30 cellular contexts compared by ENCODE assay signal in genomic region chr14:58227096-58227819, GRCh38.
"Had no signal": no experiment of that assay in that cellular context is flagged by ENCODE, and none has a peak within 500 bp of the region (broad histone marks: within the 10 kb centered on the region; RNA-seq: fewer than 3 reads in every experiment).

No MANE protein-coding gene starts in this region.

- H3K27ac Mint-ChIP-seq: natural killer cell treated with Interleukin-12 subunit alpha and Interleukin-12 subunit beta and Interleukin-15 and Interleukin-18, amount 100 ng/mL, for 72 hours; nephron progenitor cell; stimulated activated memory B cell treated with anti-CD40 and anti-IgM and Interleukin-4, amounts not matched to agents 10 μg/mL and 1 μg/mL and 100 μg/mL, for 72 hours; stimulated activated naive CD8-positive, alpha-beta T cell treated with anti-CD3 and anti-CD28 coated beads, Interleukin-15, amount 100 ng/mL, for 72 hours had no signal

- H3K4me1 Mint-ChIP-seq: naive thymus-derived CD8-positive, alpha-beta T cell; nephron progenitor cell; neural crest cell; stimulated activated memory B cell treated with anti-CD40 and anti-IgM and Interleukin-4, amounts not matched to agents 10 μg/mL and 1 μg/mL and 100 μg/mL, for 72 hours; stimulated activated naive CD8-positive, alpha-beta T cell treated with anti-CD3 and anti-CD28 coated beads, Interleukin-15, amount 100 ng/mL, for 72 hours had no signal

- H3K4me3 Mint-ChIP-seq: naive thymus-derived CD8-positive, alpha-beta T cell; natural killer cell treated with Interleukin-12 subunit alpha and Interleukin-12 subunit beta and Interleukin-15 and Interleukin-18, amount 100 ng/mL, for 72 hours; nephron progenitor cell; neural crest cell; stimulated activated memory B cell treated with anti-CD40 and anti-IgM and Interleukin-4, amounts not matched to agents 10 μg/mL and 1 μg/mL and 100 μg/mL, for 72 hours; stimulated activated naive CD8-positive, alpha-beta T cell treated with anti-CD3 and anti-CD28 coated beads, Interleukin-15, amount 100 ng/mL, for 72 hours had no signal

- H3K27me3 ChIP-seq: neutrophil, pancreas, right lobe of liver, sigmoid colon, spleen, suprapubic skin, testis, tibial nerve, upper lobe of left lung, vagina had no signal

- ATAC-seq: naive thymus-derived CD8-positive, alpha-beta T cell; natural killer cell treated with Interleukin-12 subunit alpha and Interleukin-12 subunit beta and Interleukin-15 and Interleukin-18, amount 100 ng/mL, for 72 hours; pancreas; right cardiac atrium; right lobe of liver; stimulated activated memory B cell treated with anti-CD40 and anti-IgM and Interleukin-4, amounts not matched to agents 10 μg/mL and 1 μg/mL and 100 μg/mL, for 72 hours; stimulated activated naive CD8-positive, alpha-beta T cell treated with anti-CD3 and anti-CD28 coated beads, Interleukin-15, amount 100 ng/mL, for 72 hours; stimulated activated naive CD8-positive, alpha-beta T cell treated with anti-CD3 and anti-CD28 coated beads, Interleukin-15, Interleukin-2, amounts not matched to agents 100 U/mL and 50 U/mL, for 24 hours had no signal

- H3K9me3 ChIP-seq: neutrophil, pancreas, prostate gland, right lobe of liver, sigmoid colon, spleen, suprapubic skin, testis, tibial nerve, upper lobe of left lung, vagina had no signal

- H3K4me3 ChIP-seq: pancreas, prostate gland, right lobe of liver, sigmoid colon, skin epidermis, smooth muscle cell, spleen, suprapubic skin, testis, tibial nerve, upper lobe of left lung, vagina had no signal

- H3K36me3 Mint-ChIP-seq: natural killer cell treated with Interleukin-12 subunit alpha and Interleukin-12 subunit beta and Interleukin-15 and Interleukin-18, amount 100 ng/mL, for 72 hours had no signal

- H3K27me3 Mint-ChIP-seq: naive thymus-derived CD8-positive, alpha-beta T cell; natural killer cell treated with Interleukin-12 subunit alpha and Interleukin-12 subunit beta and Interleukin-15 and Interleukin-18, amount 100 ng/mL, for 72 hours; stimulated activated memory B cell treated with anti-CD40 and anti-IgM and Interleukin-4, amounts not matched to agents 10 μg/mL and 1 μg/mL and 100 μg/mL, for 72 hours; stimulated activated naive CD8-positive, alpha-beta T cell treated with anti-CD3 and anti-CD28 coated beads, Interleukin-15, amount 100 ng/mL, for 72 hours had no signal

- H3K27ac ChIP-seq: neutrophil, pancreas, prostate gland, right lobe of liver, sigmoid colon, skin epidermis, spleen, suprapubic skin, testis, tibial nerve, upper lobe of left lung, vagina had no signal

- H3K4me1 ChIP-seq: pancreas, prostate gland, right lobe of liver, sigmoid colon, spleen, suprapubic skin, testis, tibial nerve, upper lobe of left lung, vagina had no signal

- H3K36me3 ChIP-seq: prostate gland had no signal

- DNase-seq: naive thymus-derived CD8-positive, alpha-beta T cell; nephron progenitor cell; nucleus accumbens; pancreas; right cardiac atrium; right lobe of liver; sigmoid colon; spleen; stimulated activated CD4-positive, alpha-beta T cell treated with anti-CD3 and anti-CD28 coated beads, Interleukin-12 subunit alpha, Interleukin-12 subunit beta, amount 100 ng/mL, for 4 hours; stimulated activated CD4-positive, alpha-beta T cell treated with anti-CD3 and anti-CD28 coated beads, Interleukin-1b, Interleukin-23, amount 100 ng/mL, for 48 hours; stimulated activated CD4-positive, alpha-beta T cell treated with anti-CD3 and anti-CD28 coated beads, Interleukin-4, amount 100 ng/mL, for 1 hour; stimulated activated CD4-positive, alpha-beta T cell treated with anti-CD3 and anti-CD28 coated beads, Interleukin-4, amount 100 ng/mL, for 4 hours; stimulated activated CD8-positive, alpha-beta memory T cell treated with anti-CD3 and anti-CD28 coated beads, Interleukin-4, amount 100 ng/mL, for 48 hours; stimulated activated naive CD4-positive, alpha-beta T cell; stimulated activated naive CD8-positive, alpha-beta T cell treated with anti-CD3 and anti-CD28 coated beads, Interleukin-15, amount 100 ng/mL, for 72 hours; stimulated activated naive CD8-positive, alpha-beta T cell treated with anti-CD3 and anti-CD28 coated beads, Interleukin-15, Interleukin-2, amounts not matched to agents 100 U/mL and 50 U/mL, for 24 hours; substantia nigra; testis; trophoblast cell; upper lobe of left lung had no signal

- H3K9me3 Mint-ChIP-seq: naive thymus-derived CD8-positive, alpha-beta T cell; natural killer cell treated with Interleukin-12 subunit alpha and Interleukin-12 subunit beta and Interleukin-15 and Interleukin-18, amount 100 ng/mL, for 72 hours; nephron progenitor cell; neural crest cell; stimulated activated memory B cell treated with anti-CD40 and anti-IgM and Interleukin-4, amounts not matched to agents 10 μg/mL and 1 μg/mL and 100 μg/mL, for 72 hours; stimulated activated naive CD8-positive, alpha-beta T cell treated with anti-CD3 and anti-CD28 coated beads, Interleukin-15, amount 100 ng/mL, for 72 hours had no signal
